12 cellular contexts compared by ENCODE assay signal in genomic region chr6:56849876-56850275, GRCh38.
DNase-seq lines count a peak whose midpoint lies in the region; TF ChIP-seq lines count a peak whose summit lies in the region.
"Had no signal": no experiment of that assay in that cellular context is flagged by ENCODE, and none has a peak within 500 bp of the region (broad histone marks: within the 10 kb centered on the region; RNA-seq: fewer than 3 reads in every experiment).

No MANE protein-coding gene starts in this region.

- H3K9me3 ChIP-seq in neural progenitor cell (ENCODE audit: low read depth) = no peaks in the 10 kb centered on the region

- H3K4me2 ChIP-seq in neural progenitor cell = peak overlapping the region; percentile 89

- no peak overlapping the region for H2AFZ ChIP-seq in neural progenitor cell (replicated peaks)

- H3K36me3 ChIP-seq in BJ (ENCODE audit: control insufficient read depth, insufficient read depth, low read length) = no peaks in the 10 kb centered on the region
- H3K36me3 ChIP-seq in neural progenitor cell = no peaks in the 10 kb centered on the region

- no peak for TF ChIP-seq CTCF in BJ (IDR thresholded peaks at IDR 0.05; ENCODE audit: insufficient read depth, low read depth, low read length)
- no peak for TF ChIP-seq CTCF in dorsolateral prefrontal cortex (IDR thresholded peaks at IDR 0.05 in 54 of 56, conservative IDR thresholded peaks at IDR 0.05 in 2 of 56; ENCODE audit: low read depth in 1 of 56, partially characterized antibody in 56 of 56)
- TF ChIP-seq CTCF in neural progenitor cell (IDR thresholded peaks at IDR 0.05) = no peak

- H3K4me3 Mint-ChIP-seq in neural progenitor cell = peak overlapping the region; percentile 92

- H4K20me1 ChIP-seq in neural progenitor cell (ENCODE audit: low read depth) = peaks cover 59% of the 10 kb centered on the region

- peaks cover 68% of the 10 kb centered on the region for H3K79me2 ChIP-seq in neural progenitor cell (ENCODE audit: low read depth)

- H3K4me3 ChIP-seq in BJ (ENCODE audit: low read depth, low read length) (peak overlapping the region; percentile 40; the same call in 1 of the 2 replicates), dorsolateral prefrontal cortex (peak overlapping the region; percentile 54 to 82 (median 72)), neural progenitor cell (peak overlapping the region; percentile 93)

- POLR2A ChIA-PET in BJ (lab: Charles Lee) = no interaction called here

- H3K27me3 ChIP-seq in BJ (ENCODE audit: control insufficient read depth, insufficient read depth, low read length) (no peaks in the 10 kb centered on the region), dorsolateral prefrontal cortex (no peaks in the 10 kb centered on the region), neural progenitor cell (no peaks in the 10 kb centered on the region)

- no peak overlapping the region for H3K27ac Mint-ChIP-seq in neural progenitor cell

- DNase-seq in BJ (ENCODE audit: low read depth) = no peak
- DNase-seq in LHCN-M2 (ENCODE audit: low read depth) = peak; percentile 69
- peak in 6 of 10 donors; percentile 32 to 50 (median 44) for DNase-seq in dorsolateral prefrontal cortex
- DNase-seq in neural progenitor cell (ENCODE audit: low spot score) = peak; percentile 22
- DNase-seq in effector CD8-positive, alpha-beta T cell (lab: John Stamatoyannopoulos, UW) = no peak
- DNase-seq in DMS 273 (lab: John Stamatoyannopoulos, UW; ENCODE audit: unreplicated experiment) = no peak
- DNase-seq in NCI-H146 treated with DMSO at 0.1 percent for 48 hours (lab: John Stamatoyannopoulos, UW; ENCODE audit: unreplicated experiment) = no peak
- DNase-seq in COR-L47 (lab: John Stamatoyannopoulos, UW) = no peak
- DNase-seq: activated T-cell treated with anti-CD3 and anti-CD28 coated beads, Interleukin-2, amount 50 U/mL, for 4 hours; GDM1; SIG-M5; stimulated activated CD4-positive, alpha-beta T cell treated with anti-CD3 and anti-CD28 coated beads, Interleukin-4, amount 100 ng/mL, for 1 hour had no signal

- peaks cover 50% of the 10 kb centered on the region for H3F3A ChIP-seq in neural progenitor cell (ENCODE audit: low read depth)

- peaks cover 2% of the 10 kb centered on the region for H3K27me3 Mint-ChIP-seq in neural progenitor cell (ENCODE audit: insufficient read depth, low read depth)

- intact Hi-C loops in dorsolateral prefrontal cortex (cut with DNase I) = loop anchor here (2.0 to 5.0 kb wide), 5 partner anchors 91 to 493 kb away; no protein-coding TSS in a partner anchor

- no peak overlapping the region for H3K9ac ChIP-seq in neural progenitor cell

- H3K27ac ChIP-seq in dorsolateral prefrontal cortex (peak overlapping the region; percentile 31 to 95 (median 88)), neural progenitor cell (no peak overlapping the region)

- CTCF ChIA-PET in BJ (lab: Yijun Ruan, JAX) = interaction anchor here (1.1 to 3.7 kb wide), 10 partner anchors 13 to 214 kb away, joined by 3 to 61 read pairs (median 8); partner anchors contain the start of genes BEND6 and DST

- peaks cover 58% of the 10 kb centered on the region for H3K4me1 Mint-ChIP-seq in neural progenitor cell

- peaks cover 8% of the 10 kb centered on the region for H3K36me3 Mint-ChIP-seq in neural progenitor cell

- peaks cover 58% of the 10 kb centered on the region for H3K4me1 ChIP-seq in neural progenitor cell

- H3K9me3 Mint-ChIP-seq in neural progenitor cell = no peaks in the 10 kb centered on the region
- H3K9me3 Mint-ChIP-seq: activated T-cell treated with anti-CD3 and anti-CD28 coated beads, Interleukin-2, amount 50 U/mL, for 4 hours had no signal

Comparison
In these comparisons a context has a peak if more than half of its experiments do, and no peak if none do; other contexts are left out.
1. DNase-seq: peak in LHCN-M2 (single experiment), dorsolateral prefrontal cortex (6 of 10) and neural progenitor cell (single experiment); none in BJ (single experiment), effector CD8-positive, alpha-beta T cell (single experiment), DMS 273 (single experiment), NCI-H146 treated with DMSO at 0.1 percent for 48 hours (single experiment) and COR-L47 (single experiment).
2. H3K4me3 ChIP-seq: peak in every context shown above with its lines; median percentile 93 in neural progenitor cell; 72 in dorsolateral prefrontal cortex; 40 in BJ.